ENCODE assay signal across 15 cellular contexts in the genomic region with DNA sequence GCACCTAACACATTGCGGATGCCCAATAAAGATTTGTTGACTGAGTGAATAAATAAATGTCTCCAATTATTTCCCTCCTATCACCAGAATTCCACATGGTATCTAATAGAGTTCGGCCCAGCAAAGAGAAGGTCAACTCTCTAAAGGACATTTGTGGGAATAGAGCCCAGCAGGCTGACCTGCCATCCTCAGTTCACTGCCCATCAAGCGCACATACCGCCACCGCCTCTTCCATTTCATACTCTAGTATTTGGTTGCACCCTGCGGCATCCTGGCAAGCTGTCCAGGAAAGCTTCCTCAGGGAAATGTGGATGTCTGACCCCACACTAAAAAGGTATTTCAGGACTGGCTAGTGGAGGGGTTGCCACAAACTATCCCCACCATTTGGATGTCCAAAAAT.
"Had no signal": no experiment of that assay in that cellular context is flagged by ENCODE, and none has a peak within 500 bp of the region (broad histone marks: within the 10 kb centered on the region; RNA-seq: fewer than 3 reads in every experiment).

No MANE protein-coding gene starts in this region.

- H3K27ac Mint-ChIP-seq: immature natural killer cell; naive thymus-derived CD8-positive, alpha-beta T cell; type B pancreatic cell had no signal

- H3K27me3 ChIP-seq: gastroesophageal sphincter, ovary, stomach, thyroid gland had no signal

- H3K27ac ChIP-seq: coronary artery, gastroesophageal sphincter, ovary, stomach, thyroid gland had no signal

- ATAC-seq: esophagus mucosa; left colon; naive thymus-derived CD8-positive, alpha-beta T cell; right cardiac atrium had no signal

- H3K9me3 ChIP-seq: gastroesophageal sphincter, ovary, stomach, thyroid gland had no signal

- DNase-seq: effector CD8-positive, alpha-beta T cell; immature natural killer cell; left colon; ovary; right cardiac atrium; small intestine; stimulated activated CD4-positive, alpha-beta T cell treated with anti-CD3 and anti-CD28 coated beads, Interleukin-12 subunit alpha, Interleukin-12 subunit beta, amount 100 ng/mL, for 4 hours; stimulated activated naive CD4-positive, alpha-beta T cell; stomach had no signal

- H3K27me3 Mint-ChIP-seq: type B pancreatic cell had no signal

- H3K9me3 Mint-ChIP-seq: immature natural killer cell; naive thymus-derived CD8-positive, alpha-beta T cell had no signal

- H3K4me3 ChIP-seq: coronary artery, gastroesophageal sphincter, ovary, stomach, thyroid gland had no signal

- H3K4me1 ChIP-seq: gastroesophageal sphincter had no signal

- H3K36me3 ChIP-seq: gastroesophageal sphincter, ovary, stomach, thyroid gland had no signal

- H3K4me1 Mint-ChIP-seq: immature natural killer cell had no signal

- H3K4me3 Mint-ChIP-seq: immature natural killer cell; naive thymus-derived CD8-positive, alpha-beta T cell; type B pancreatic cell had no signal

- H3K36me3 Mint-ChIP-seq: immature natural killer cell; naive thymus-derived CD8-positive, alpha-beta T cell had no signal
